ENCODE assay signal across 21 cellular contexts in the genomic region with DNA sequence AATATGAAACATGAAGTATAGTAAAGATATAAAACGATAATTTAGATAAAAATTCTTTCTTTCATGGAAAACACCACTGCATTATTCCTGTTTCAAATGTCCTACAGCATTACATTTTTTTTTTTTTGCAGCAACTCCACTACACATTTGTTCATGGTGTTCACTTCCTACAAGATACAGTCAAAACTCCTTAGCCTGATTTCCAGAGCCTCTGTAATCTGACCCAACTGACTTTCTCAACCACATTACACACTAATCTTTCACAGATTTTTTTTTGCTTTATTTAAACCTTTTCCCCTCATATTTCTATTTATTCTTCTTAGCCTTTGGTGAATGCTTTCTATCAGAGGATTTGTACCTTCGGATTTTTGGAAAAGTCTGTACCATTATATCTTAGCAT.
DNase-seq lines count a peak whose midpoint lies in the region; ATAC-seq and FAIRE-seq lines count a peak whose summit lies in the region.
"Had no signal": no experiment of that assay in that cellular context is flagged by ENCODE, and none has a peak within 500 bp of the region (broad histone marks: within the 10 kb centered on the region; RNA-seq: fewer than 3 reads in every experiment).

No MANE protein-coding gene starts in this region.

- no peaks in the 10 kb centered on the region for H3K36me3 Mint-ChIP-seq in stimulated activated naive CD8-positive, alpha-beta T cell treated with anti-CD3 and anti-CD28 coated beads, Interleukin-15, Interleukin-2, amounts not matched to agents 100 ng/mL and 50 ng/mL, for 24 hours (ENCODE audit: low read depth)
- peaks cover 57% of the 10 kb centered on the region for H3K36me3 Mint-ChIP-seq in activated T-helper 2 cell treated with anti-CD3 and anti-CD28 coated beads, Interferon-gamma antibody, Interleukin-2, Interleukin-4, amounts not matched to agents 10 μg/mL and 5 μg/mL and 100 μg/mL, durations not matched to agents 14 hours and 24 hours and 36 hours (ENCODE audit: low read depth)
- no peaks in the 10 kb centered on the region for H3K36me3 Mint-ChIP-seq in stimulated activated memory B cell treated with anti-CD40 and anti-IgM and Interleukin-4, amounts not matched to agents 10 μg/mL and 1 μg/mL and 100 μg/mL, for 72 hours
- H3K36me3 Mint-ChIP-seq: CD14-positive monocyte had no signal

- FAIRE-seq in RCC 7860 (lab: Jason Lieb, UNC) = no peak
- FAIRE-seq: GM12891 had no signal

- DNase-seq in stimulated activated naive CD8-positive, alpha-beta T cell treated with anti-CD3 and anti-CD28 coated beads, Interleukin-15, amount 100 ng/mL, for 72 hours = no peak
- no peak for DNase-seq in activated T-helper 2 cell treated with anti-CD3 and anti-CD28 coated beads, Interferon-gamma antibody, Interleukin-2, Interleukin-4, amounts not matched to agents 10 μg/mL and 5 μg/mL and 100 μg/mL, durations not matched to agents 14 hours and 24 hours and 36 hours (ENCODE audit: low spot score)
- DNase-seq in fibroblast of gingiva (ENCODE audit: low read depth) (peak; percentile 51), RCC 7860 (ENCODE audit: low spot score) (no peak), RKO (ENCODE audit: low spot score) (no peak)
- no peak for DNase-seq in stimulated activated CD4-positive, alpha-beta T cell treated with anti-CD3 and anti-CD28 coated beads, Interleukin-1b, Interleukin-23, amount 100 ng/mL, for 48 hours
- DNase-seq: ACHN, AML-193, DMS 273 treated with DMSO at 0.1 percent for 48 hours, GF-D8, GM23248, HCEC 1CT, NCI-H1436, NCI-H2029, NCI-H524, SIG-M5 had no signal

- H3K4me3 Mint-ChIP-seq in stimulated activated naive CD8-positive, alpha-beta T cell treated with anti-CD3 and anti-CD28 coated beads, Interleukin-15, Interleukin-2, amounts not matched to agents 100 ng/mL and 50 ng/mL, for 24 hours = no peak overlapping the region
- no peak overlapping the region for H3K4me3 Mint-ChIP-seq in stimulated activated naive CD8-positive, alpha-beta T cell treated with anti-CD3 and anti-CD28 coated beads, Interleukin-15, amount 100 ng/mL, for 72 hours
- H3K4me3 Mint-ChIP-seq in activated T-helper 2 cell treated with anti-CD3 and anti-CD28 coated beads, Interferon-gamma antibody, Interleukin-2, Interleukin-4, amounts not matched to agents 10 μg/mL and 5 μg/mL and 100 μg/mL, durations not matched to agents 14 hours and 24 hours and 36 hours (ENCODE audit: low read depth) = no peak overlapping the region
- no peak overlapping the region for H3K4me3 Mint-ChIP-seq in stimulated activated memory B cell treated with anti-CD40 and anti-IgM and Interleukin-4, amounts not matched to agents 10 μg/mL and 1 μg/mL and 100 μg/mL, for 72 hours
- H3K4me3 Mint-ChIP-seq: CD14-positive monocyte had no signal

- peaks cover 28% of the 10 kb centered on the region for H3K4me1 Mint-ChIP-seq in stimulated activated naive CD8-positive, alpha-beta T cell treated with anti-CD3 and anti-CD28 coated beads, Interleukin-15, Interleukin-2, amounts not matched to agents 100 ng/mL and 50 ng/mL, for 24 hours (ENCODE audit: low read depth)
- peaks cover 35% of the 10 kb centered on the region for H3K4me1 Mint-ChIP-seq in stimulated activated naive CD8-positive, alpha-beta T cell treated with anti-CD3 and anti-CD28 coated beads, Interleukin-15, amount 100 ng/mL, for 72 hours
- peaks cover 41% of the 10 kb centered on the region for H3K4me1 Mint-ChIP-seq in activated T-helper 2 cell treated with anti-CD3 and anti-CD28 coated beads, Interferon-gamma antibody, Interleukin-2, Interleukin-4, amounts not matched to agents 10 μg/mL and 5 μg/mL and 100 μg/mL, durations not matched to agents 14 hours and 24 hours and 36 hours (ENCODE audit: low read depth)
- no peaks in the 10 kb centered on the region for H3K4me1 Mint-ChIP-seq in stimulated activated memory B cell treated with anti-CD40 and anti-IgM and Interleukin-4, amounts not matched to agents 10 μg/mL and 1 μg/mL and 100 μg/mL, for 72 hours
- H3K4me1 Mint-ChIP-seq: CD14-positive monocyte had no signal

- H3K27ac Mint-ChIP-seq in stimulated activated naive CD8-positive, alpha-beta T cell treated with anti-CD3 and anti-CD28 coated beads, Interleukin-15, Interleukin-2, amounts not matched to agents 100 ng/mL and 50 ng/mL, for 24 hours = peak overlapping the region; percentile 75
- H3K27ac Mint-ChIP-seq in stimulated activated naive CD8-positive, alpha-beta T cell treated with anti-CD3 and anti-CD28 coated beads, Interleukin-15, amount 100 ng/mL, for 72 hours = peak overlapping the region in 1 of 2 donors; percentile 76
- H3K27ac Mint-ChIP-seq in activated T-helper 2 cell treated with anti-CD3 and anti-CD28 coated beads, Interferon-gamma antibody, Interleukin-2, Interleukin-4, amounts not matched to agents 10 μg/mL and 5 μg/mL and 100 μg/mL, durations not matched to agents 14 hours and 24 hours and 36 hours = peak overlapping the region; percentile 75
- peak overlapping the region; percentile 29 for H3K27ac Mint-ChIP-seq in stimulated activated memory B cell treated with anti-CD40 and anti-IgM and Interleukin-4, amounts not matched to agents 10 μg/mL and 1 μg/mL and 100 μg/mL, for 72 hours
- H3K27ac Mint-ChIP-seq: CD14-positive monocyte had no signal

- intact Hi-C loops in activated T-helper 2 cell treated with anti-CD3 and anti-CD28 coated beads, Interferon-gamma antibody, Interleukin-2, Interleukin-4, amounts not matched to agents 10 μg/mL and 5 μg/mL and 100 μg/mL, durations not matched to agents 14 hours and 24 hours and 36 hours (cut with micrococcal nuclease) = no loop called here

- no peaks in the 10 kb centered on the region for H3K27me3 Mint-ChIP-seq in stimulated activated naive CD8-positive, alpha-beta T cell treated with anti-CD3 and anti-CD28 coated beads, Interleukin-15, Interleukin-2, amounts not matched to agents 100 ng/mL and 50 ng/mL, for 24 hours
- H3K27me3 Mint-ChIP-seq in stimulated activated naive CD8-positive, alpha-beta T cell treated with anti-CD3 and anti-CD28 coated beads, Interleukin-15, amount 100 ng/mL, for 72 hours = no peaks in the 10 kb centered on the region
- no peaks in the 10 kb centered on the region for H3K27me3 Mint-ChIP-seq in activated T-helper 2 cell treated with anti-CD3 and anti-CD28 coated beads, Interferon-gamma antibody, Interleukin-2, Interleukin-4, amounts not matched to agents 10 μg/mL and 5 μg/mL and 100 μg/mL, durations not matched to agents 14 hours and 24 hours and 36 hours (ENCODE audit: low read depth)
- H3K27me3 Mint-ChIP-seq in stimulated activated memory B cell treated with anti-CD40 and anti-IgM and Interleukin-4, amounts not matched to agents 10 μg/mL and 1 μg/mL and 100 μg/mL, for 72 hours = no peaks in the 10 kb centered on the region

- H3K9me3 Mint-ChIP-seq in stimulated activated naive CD8-positive, alpha-beta T cell treated with anti-CD3 and anti-CD28 coated beads, Interleukin-15, Interleukin-2, amounts not matched to agents 100 ng/mL and 50 ng/mL, for 24 hours = no peaks in the 10 kb centered on the region
- peaks cover 0 to 16% of the 10 kb centered on the region in 2 donors for H3K9me3 Mint-ChIP-seq in stimulated activated naive CD8-positive, alpha-beta T cell treated with anti-CD3 and anti-CD28 coated beads, Interleukin-15, amount 100 ng/mL, for 72 hours
- H3K9me3 Mint-ChIP-seq in activated T-helper 2 cell treated with anti-CD3 and anti-CD28 coated beads, Interferon-gamma antibody, Interleukin-2, Interleukin-4, amounts not matched to agents 10 μg/mL and 5 μg/mL and 100 μg/mL, durations not matched to agents 14 hours and 24 hours and 36 hours = peaks cover 51% of the 10 kb centered on the region
- no peaks in the 10 kb centered on the region for H3K9me3 Mint-ChIP-seq in stimulated activated memory B cell treated with anti-CD40 and anti-IgM and Interleukin-4, amounts not matched to agents 10 μg/mL and 1 μg/mL and 100 μg/mL, for 72 hours

- ATAC-seq in stimulated activated naive CD8-positive, alpha-beta T cell treated with anti-CD3 and anti-CD28 coated beads, Interleukin-15, amount 100 ng/mL, for 72 hours = no peak
- ATAC-seq in stimulated activated memory B cell treated with anti-CD40 and anti-IgM and Interleukin-4, amounts not matched to agents 10 μg/mL and 1 μg/mL and 100 μg/mL, for 72 hours = no peak
- ATAC-seq: Panc1 had no signal
